17 cellular contexts compared by ENCODE assay signal in genomic region chr19:38429055-38429810, GRCh38. TPM values are rescaled to one million over a fixed set of nuclear protein-coding genes. Genes with fewer than 3 reads are reported as not detected.
A peak's percentile ranks its signal among the peaks of the same experiment; 100 is the strongest.
DNase-seq lines count a peak whose midpoint lies in the region; ATAC-seq and TF ChIP-seq lines count a peak whose summit lies in the region.
"Had no signal": no experiment of that assay in that cellular context is flagged by ENCODE, and none has a peak within 500 bp of the region (broad histone marks: within the 10 kb centered on the region; RNA-seq: fewer than 3 reads in every experiment).

No MANE protein-coding gene starts in this region.

- peak overlapping the region; percentile 25 for H3K27ac Mint-ChIP-seq in activated CD8-positive, alpha-beta memory T cell treated with anti-CD3 and anti-CD28 coated beads, Interleukin-2, amount 10 ng/mL, durations not matched to agents 7 days and 5 days
- H3K27ac Mint-ChIP-seq in WTC11 = peak overlapping the region; percentile 75
- H3K27ac Mint-ChIP-seq in activated naive CD4-positive, alpha-beta T cell treated with anti-CD3 and anti-CD28 coated beads, Interleukin-2, amount 50 U/mL, for 72 hours = peak overlapping the region; percentile 85 to 99

- no peak overlapping the region for H3K4me3 Mint-ChIP-seq in activated CD8-positive, alpha-beta memory T cell treated with anti-CD3 and anti-CD28 coated beads, Interleukin-2, amount 10 ng/mL, durations not matched to agents 7 days and 5 days
- no peak overlapping the region for H3K4me3 Mint-ChIP-seq in WTC11
- H3K4me3 Mint-ChIP-seq: naive thymus-derived CD8-positive, alpha-beta T cell had no signal

- POLR2A ChIA-PET in WTC11 (lab: Charles Lee) = no interaction called here

- TF ChIP-seq CTCF in WTC11 (IDR thresholded peaks at IDR 0.05) (no peak), GM13976 (IDR thresholded peaks at IDR 0.05; ENCODE audit: borderline replicate concordance, control extremely low read depth, extremely low read depth, insufficient read depth, missing control alignments) (no peak)

- H3K9me3 Mint-ChIP-seq in activated CD8-positive, alpha-beta memory T cell treated with anti-CD3 and anti-CD28 coated beads, Interleukin-2, amount 10 ng/mL, durations not matched to agents 7 days and 5 days (ENCODE audit: low read depth) = no peaks in the 10 kb centered on the region
- H3K9me3 Mint-ChIP-seq in WTC11 = no peaks in the 10 kb centered on the region
- no peaks in the 10 kb centered on the region for H3K9me3 Mint-ChIP-seq in activated naive CD4-positive, alpha-beta T cell treated with anti-CD3 and anti-CD28 coated beads, Interleukin-2, amount 50 U/mL, for 72 hours
- H3K9me3 Mint-ChIP-seq: naive thymus-derived CD8-positive, alpha-beta T cell had no signal

- DNase-seq in activated CD8-positive, alpha-beta memory T cell treated with anti-CD3 and anti-CD28 coated beads, Interleukin-2, amount 10 ng/mL, durations not matched to agents 7 days and 5 days = no peak
- no peak for DNase-seq in activated CD8-positive, alpha-beta memory T cell treated with anti-CD3 and anti-CD28 coated beads for 24 hours
- DNase-seq in WTC11 (ENCODE audit: low spot score) (no peak), GM13976 (ENCODE audit: low spot score) (no peak)
- DNase-seq in activated naive CD4-positive, alpha-beta T cell treated with anti-CD3 and anti-CD28 coated beads, Interleukin-2, amount 50 U/mL, for 72 hours (ENCODE audit: low spot score in 2 of 2) = peak in 1 of 2 donors; percentile 39
- peak in 2 of 3 donors; percentile 36 to 44 for DNase-seq in stimulated activated CD4-positive, alpha-beta T cell treated with anti-CD3 and anti-CD28 coated beads, TNF-alpha, amount 100 ng/mL, for 48 hours (ENCODE audit: low read depth in 3 of 3)
- DNase-seq: effector memory CD4-positive, alpha-beta T cell; left ventricle myocardium superior; MV-4-11; naive thymus-derived CD8-positive, alpha-beta T cell; NK-92 treated with Interleukin-12 subunit alpha and Interleukin-12 subunit beta, amount 100 ng/mL, for 24 hours; uterus had no signal

- CTCF ChIA-PET in activated CD8-positive, alpha-beta memory T cell treated with anti-CD3 and anti-CD28 coated beads, Interleukin-2, amount 10 ng/mL, durations not matched to agents 7 days and 5 days (lab: Charles Lee) = interaction anchor here (0.9 to 3.5 kb wide), 2 partner anchors 26 kb away, joined by 3 to 15 read pairs; partner anchors contain the start of gene FAM98C
- CTCF ChIA-PET in WTC11 (lab: Charles Lee) = interaction anchor here (5.2 kb wide), 1 partner anchor 26 kb away, joined by 29 read pairs; the partner anchor contains the start of gene FAM98C

- no peaks in the 10 kb centered on the region for H3K36me3 Mint-ChIP-seq in activated CD8-positive, alpha-beta memory T cell treated with anti-CD3 and anti-CD28 coated beads, Interleukin-2, amount 10 ng/mL, durations not matched to agents 7 days and 5 days
- H3K36me3 Mint-ChIP-seq in WTC11 = no peaks in the 10 kb centered on the region
- H3K36me3 Mint-ChIP-seq in activated naive CD4-positive, alpha-beta T cell treated with anti-CD3 and anti-CD28 coated beads, Interleukin-2, amount 50 U/mL, for 72 hours = no peaks in the 10 kb centered on the region
- H3K36me3 Mint-ChIP-seq: naive thymus-derived CD8-positive, alpha-beta T cell had no signal

- H3K4me1 Mint-ChIP-seq in activated CD8-positive, alpha-beta memory T cell treated with anti-CD3 and anti-CD28 coated beads, Interleukin-2, amount 10 ng/mL, durations not matched to agents 7 days and 5 days = peaks cover 27% of the 10 kb centered on the region
- H3K4me1 Mint-ChIP-seq in WTC11 = peaks cover 37% of the 10 kb centered on the region

- H3K27me3 Mint-ChIP-seq in activated CD8-positive, alpha-beta memory T cell treated with anti-CD3 and anti-CD28 coated beads, Interleukin-2, amount 10 ng/mL, durations not matched to agents 7 days and 5 days = peaks cover 13% of the 10 kb centered on the region
- H3K27me3 Mint-ChIP-seq in WTC11 (ENCODE audit: low read depth) = no peaks in the 10 kb centered on the region

- ATAC-seq in activated CD8-positive, alpha-beta memory T cell treated with anti-CD3 and anti-CD28 coated beads, Interleukin-2, amount 10 ng/mL, durations not matched to agents 7 days and 5 days = peak; percentile 24
- ATAC-seq in WTC11 = no peak
- ATAC-seq in activated naive CD4-positive, alpha-beta T cell treated with anti-CD3 and anti-CD28 coated beads, Interleukin-2, amount 50 U/mL, for 72 hours = peak; percentile 53 to 71
- ATAC-seq in GM19351 (IDR thresholded peaks at IDR 0.05; ENCODE audit: unreplicated experiment) = no peak
- no peak for ATAC-seq in HG03457 (IDR thresholded peaks at IDR 0.05; ENCODE audit: unreplicated experiment)
- ATAC-seq: left ventricle myocardium superior; naive thymus-derived CD8-positive, alpha-beta T cell had no signal

- in situ Hi-C loops in GM13976 (cut with MboI; ENCODE audit: low sequenced_read_pairs, unreplicated experiment) = no loop called here

TF ChIP-seq in WTC11, 78 proteins besides CTCF, POLR2A, EP300 and RAD21 (continues in another document):
- TF ChIP-seq OVOL2 (CRISPR knock-in tag; IDR thresholded peaks at IDR 0.05; ENCODE audit: borderline replicate concordance) = no peak
- TF ChIP-seq SMAD3 (CRISPR knock-in tag; IDR thresholded peaks at IDR 0.05; ENCODE audit: borderline replicate concordance) = no peak
- no peak for TF ChIP-seq ZNF425 (CRISPR knock-in tag; conservative IDR thresholded peaks at IDR 0.05)
- TF ChIP-seq AR (CRISPR knock-in tag; IDR thresholded peaks at IDR 0.05) = no peak
- no peak for TF ChIP-seq PRRX2 (CRISPR knock-in tag; IDR thresholded peaks at IDR 0.05)
- no peak for TF ChIP-seq SOX15 (CRISPR knock-in tag; IDR thresholded peaks at IDR 0.05)

RNA-seq across cellular contexts. Expression of gene RASGRP4, which starts 3.2 kb away (rescaled TPM):
- 1 to 10 TPM; 1.4 to 1.6 TPM for total RNA-seq in activated CD8-positive, alpha-beta memory T cell treated with anti-CD3 and anti-CD28 coated beads, Interleukin-2, amount 10 ng/mL, durations not matched to agents 7 days and 5 days
- 2.5 to 4.1 TPM (median 3.4 TPM) in 3 replicates for total RNA-seq in WTC11 (2021)
- total RNA-seq in activated naive CD4-positive, alpha-beta T cell treated with anti-CD3 and anti-CD28 coated beads, Interleukin-2, amount 50 U/mL, for 72 hours = 1 to 10 TPM; 2.3 to 8.3 TPM
- total RNA-seq: A673; bronchial epithelial cell; naive thymus-derived CD8-positive, alpha-beta T cell; SJSA1 had no signal

RNA-seq across cellular contexts. Expression of gene RYR1, which starts 4.3 kb away (rescaled TPM):
- 1 to 10 TPM; 1.5 to 1.6 TPM for total RNA-seq in activated CD8-positive, alpha-beta memory T cell treated with anti-CD3 and anti-CD28 coated beads, Interleukin-2, amount 10 ng/mL, durations not matched to agents 7 days and 5 days
- 19.8 to 24.2 TPM (median 21.1 TPM) in 3 replicates for total RNA-seq in WTC11 (2021)
- 1 to 10 TPM; 2.9 to 5.0 TPM for total RNA-seq in activated naive CD4-positive, alpha-beta T cell treated with anti-CD3 and anti-CD28 coated beads, Interleukin-2, amount 50 U/mL, for 72 hours
- total RNA-seq: SJSA1 had no signal

RNA-seq across cellular contexts. Expression of gene FAM98C, which starts 26.3 kb away (rescaled TPM):
- total RNA-seq in activated CD8-positive, alpha-beta memory T cell treated with anti-CD3 and anti-CD28 coated beads, Interleukin-2, amount 10 ng/mL, durations not matched to agents 7 days and 5 days = 10 to 100 TPM; 22.4 to 24.1 TPM
- 9.7 to 12.2 TPM (median 10.2 TPM) in 3 replicates for total RNA-seq in WTC11 (2021)
- total RNA-seq in activated naive CD4-positive, alpha-beta T cell treated with anti-CD3 and anti-CD28 coated beads, Interleukin-2, amount 50 U/mL, for 72 hours = 10 to 100 TPM; 28.4 to 33.1 TPM

RNA-seq across cellular contexts. Expression of gene SPRED3, which starts 40.7 kb away (rescaled TPM):
- total RNA-seq in activated CD8-positive, alpha-beta memory T cell treated with anti-CD3 and anti-CD28 coated beads, Interleukin-2, amount 10 ng/mL, durations not matched to agents 7 days and 5 days = under 1 TPM; 0.84 to 0.93 TPM
- 5.2 to 7.3 TPM (median 7.2 TPM) in 3 replicates for total RNA-seq in WTC11 (2021)
- 1 to 10 TPM; 3.5 to 6.7 TPM for total RNA-seq in activated naive CD4-positive, alpha-beta T cell treated with anti-CD3 and anti-CD28 coated beads, Interleukin-2, amount 50 U/mL, for 72 hours

RNA-seq across cellular contexts. Expression of gene GGN, which starts 41.4 kb away (rescaled TPM):
- not detected for total RNA-seq in activated CD8-positive, alpha-beta memory T cell treated with anti-CD3 and anti-CD28 coated beads, Interleukin-2, amount 10 ng/mL, durations not matched to agents 7 days and 5 days
- 2.4 to 3.1 TPM (median 2.7 TPM) in 3 replicates for total RNA-seq in WTC11 (2021)
- 1 to 10 TPM in 1 of 2 donors, not detected in 1; 1.2 TPM for total RNA-seq in activated naive CD4-positive, alpha-beta T cell treated with anti-CD3 and anti-CD28 coated beads, Interleukin-2, amount 50 U/mL, for 72 hours
- total RNA-seq: naive thymus-derived CD8-positive, alpha-beta T cell had no signal

Comparison
In these comparisons a context has a peak if more than half of its experiments do, and no peak if none do; other contexts are left out.
1. ATAC-seq: peak in activated CD8-positive, alpha-beta memory T cell treated with anti-CD3 and anti-CD28 coated beads, Interleukin-2, amount 10 ng/mL, durations not matched to agents 7 days and 5 days (single experiment) and activated naive CD4-positive, alpha-beta T cell treated with anti-CD3 and anti-CD28 coated beads, Interleukin-2, amount 50 U/mL, for 72 hours (2 of 2); none in WTC11 (single experiment), GM19351 (single experiment) and HG03457 (single experiment).
2. DNase-seq: peak in stimulated activated CD4-positive, alpha-beta T cell treated with anti-CD3 and anti-CD28 coated beads, TNF-alpha, amount 100 ng/mL, for 48 hours (2 of 3); none in activated CD8-positive, alpha-beta memory T cell treated with anti-CD3 and anti-CD28 coated beads, Interleukin-2, amount 10 ng/mL, durations not matched to agents 7 days and 5 days (single experiment), activated CD8-positive, alpha-beta memory T cell treated with anti-CD3 and anti-CD28 coated beads for 24 hours (single experiment), WTC11 (single experiment) and GM13976 (single experiment).
3. H3K27ac Mint-ChIP-seq: peak in every context shown above with its lines; median percentile 92 in activated naive CD4-positive, alpha-beta T cell treated with anti-CD3 and anti-CD28 coated beads, Interleukin-2, amount 50 U/mL, for 72 hours; 75 in WTC11; 25 in activated CD8-positive, alpha-beta memory T cell treated with anti-CD3 and anti-CD28 coated beads, Interleukin-2, amount 10 ng/mL, durations not matched to agents 7 days and 5 days.